8 cellular contexts compared by ENCODE assay signal in genomic region chr13:45055198-45055901, GRCh38.
DNase-seq lines count a peak whose midpoint lies in the region; ATAC-seq, FAIRE-seq and TF ChIP-seq lines count a peak whose summit lies in the region.

No MANE protein-coding gene starts in this region.

- H3K9me3 Mint-ChIP-seq in CD8-positive, alpha-beta T cell, result no peaks in the 10 kb centered on the region

- peak; percentile 18 to 29 for DNase-seq in AML-193 (lab: John Stamatoyannopoulos, UW)
- DNase-seq in NB4 (ENCODE audit: low read depth), result peak; percentile 89
- no peak for DNase-seq in ascending aorta (ENCODE audit: low spot score in 2 of 2)
- no peak for DNase-seq in GM12892 (ENCODE audit: insufficient read length)
- no peak for DNase-seq in CD8-positive, alpha-beta T cell

- no peak overlapping the region for H3K4me3 Mint-ChIP-seq in CD8-positive, alpha-beta T cell

- H3K4me3 ChIP-seq in NB4 (ENCODE audit: low read depth, low read length) (no peak overlapping the region), ascending aorta (no peak overlapping the region), neuron (ENCODE audit: low read length) (no peak overlapping the region)
- no peak overlapping the region for H3K4me3 ChIP-seq in CD8-positive, alpha-beta T cell (ENCODE audit: low read depth, low read length)

- H3K27ac Mint-ChIP-seq in CD8-positive, alpha-beta T cell, result no peak overlapping the region

- ATAC-seq in GM21390 (IDR thresholded peaks at IDR 0.05; ENCODE audit: unreplicated experiment) (peak; percentile 86), HG03457 (IDR thresholded peaks at IDR 0.05; ENCODE audit: unreplicated experiment) (no peak)
- ATAC-seq in CD8-positive, alpha-beta T cell, result no peak

- TF ChIP-seq POLR2A in NB4 (IDR thresholded peaks at IDR 0.05; ENCODE audit: extremely low read depth, insufficient read length), result no peak
- TF ChIP-seq POLR2A in GM12892 (IDR thresholded peaks at IDR 0.05; ENCODE audit: low read depth, low read length), result no peak

- POLR2A ChIA-PET in CD8-positive, alpha-beta T cell (lab: Charles Lee), result no interaction called here

- peaks cover 4% of the 10 kb centered on the region for H3K4me1 Mint-ChIP-seq in CD8-positive, alpha-beta T cell (ENCODE audit: low read depth)

- H2AFZ ChIP-seq in neuron (ENCODE audit: low read depth, low read length), result peak overlapping the region; percentile 23

- H3K36me3 ChIP-seq in ascending aorta (no peaks in the 10 kb centered on the region), neuron (ENCODE audit: insufficient read depth, low read length) (no peaks in the 10 kb centered on the region)
- no peaks in the 10 kb centered on the region for H3K36me3 ChIP-seq in CD8-positive, alpha-beta T cell (ENCODE audit: insufficient read depth, low read length)

- H3K27me3 Mint-ChIP-seq in CD8-positive, alpha-beta T cell (ENCODE audit: low read depth), result peaks cover 4% of the 10 kb centered on the region

- H3K4me1 ChIP-seq in ascending aorta (peaks cover 0 to 5% of the 10 kb centered on the region in 2 donors), neuron (ENCODE audit: insufficient read depth, low read length) (no peaks in the 10 kb centered on the region)
- H3K4me1 ChIP-seq in CD8-positive, alpha-beta T cell (ENCODE audit: insufficient read depth, low read length), result no peaks in the 10 kb centered on the region

- TF ChIP-seq CTCF in NB4 (IDR thresholded peaks at IDR 0.05; ENCODE audit: low read depth, low read length) (no peak), ascending aorta (IDR thresholded peaks at IDR 0.05) (no peak)
- TF ChIP-seq CTCF in CD8-positive, alpha-beta T cell (IDR thresholded peaks at IDR 0.05), result no peak

- H3K27ac ChIP-seq in ascending aorta, result peak overlapping the region; percentile 36 to 55
- H3K27ac ChIP-seq in CD8-positive, alpha-beta T cell (ENCODE audit: low read depth, low read length), result no peak overlapping the region

- intact Hi-C loops in ascending aorta (cut with DNase I), result no loop called here
- intact Hi-C loops in CD8-positive, alpha-beta T cell (cut with DNase I, micrococcal nuclease), result no loop called here

- H3K9me3 ChIP-seq in ascending aorta, result no peaks in the 10 kb centered on the region
- no peaks in the 10 kb centered on the region for H3K9me3 ChIP-seq in neuron (ENCODE audit: low read length)
- H3K9me3 ChIP-seq in CD8-positive, alpha-beta T cell (ENCODE audit: low read length), result no peaks in the 10 kb centered on the region

- H3K27me3 ChIP-seq in ascending aorta (no peaks in the 10 kb centered on the region), neuron (ENCODE audit: insufficient read depth, low read length) (no peaks in the 10 kb centered on the region)
- no peaks in the 10 kb centered on the region for H3K27me3 ChIP-seq in CD8-positive, alpha-beta T cell (ENCODE audit: insufficient read depth, low read length)

- H3K36me3 Mint-ChIP-seq in CD8-positive, alpha-beta T cell, result no peaks in the 10 kb centered on the region

- CTCF ChIA-PET in CD8-positive, alpha-beta T cell (lab: Charles Lee), result interaction anchor here (0.6 to 1.6 kb wide), 6 partner anchors 9 to 280 kb away, joined by 3 to 6 read pairs (median 4); no protein-coding TSS in a partner anchor

- no peak for FAIRE-seq in GM12892 (lab: Jason Lieb, UNC)

Comparison
In these comparisons a context has a peak if more than half of its experiments do, and no peak if none do; other contexts are left out.
1. DNase-seq: peak in AML-193 (2 of 2) and NB4 (single experiment); none in ascending aorta (0 of 2), GM12892 (single experiment) and CD8-positive, alpha-beta T cell (0 of 7).